ENCODE assay signal across 24 cellular contexts in genomic region chr4:98242538-98242937, GRCh38. TPM values are rescaled to one million over a fixed set of nuclear protein-coding genes. Genes with fewer than 3 reads are reported as not detected.
DNase-seq lines count a peak whose midpoint lies in the region; FAIRE-seq and TF ChIP-seq lines count a peak whose summit lies in the region.
"Had no signal": no experiment of that assay in that cellular context is flagged by ENCODE, and none has a peak within 500 bp of the region (broad histone marks: within the 10 kb centered on the region; RNA-seq: fewer than 3 reads in every experiment).

No MANE protein-coding gene starts in this region.

- H3K4me1 ChIP-seq in astrocyte (ENCODE audit: insufficient read depth, low read length) (no peaks in the 10 kb centered on the region), smooth muscle cell (ENCODE audit: low read depth) (no peaks in the 10 kb centered on the region)
- H3K4me1 ChIP-seq: BLaER1, SJCRH30 had no signal

- no peaks in the 10 kb centered on the region for H3K4me1 Mint-ChIP-seq in astrocyte (ENCODE audit: low read depth, unreplicated experiment)
- H3K4me1 Mint-ChIP-seq: CD4-positive, CD25-positive, alpha-beta regulatory T cell; IgD-negative memory B cell had no signal

- H3K27me3 Mint-ChIP-seq in astrocyte (ENCODE audit: low read depth, unreplicated experiment) = peaks cover 2% of the 10 kb centered on the region

- H3K9me3 ChIP-seq in astrocyte (ENCODE audit: insufficient read depth, low read depth, low read length) (no peaks in the 10 kb centered on the region), smooth muscle cell (replicated peaks; ENCODE audit: low read depth) (no peaks in the 10 kb centered on the region)
- H3K9me3 ChIP-seq: BLaER1, SJCRH30 had no signal

- in situ Hi-C loops in G401 (cut with HindIII; ENCODE audit: low sequenced_read_pairs) = no loop called here

- FAIRE-seq in astrocyte (lab: Jason Lieb, UNC) = no peak
- FAIRE-seq: D721Med, GM12891, GM19239 had no signal

- H4K20me1 ChIP-seq in astrocyte (ENCODE audit: insufficient read depth, low read length) (no peaks in the 10 kb centered on the region), smooth muscle cell (ENCODE audit: low read depth) (no peaks in the 10 kb centered on the region)
- H4K20me1 ChIP-seq: BLaER1 had no signal

- H3K4me3 ChIP-seq in astrocyte (ENCODE audit: insufficient read depth, low read depth, low read length) (no peak overlapping the region), H7 (ENCODE audit: insufficient read depth, low read depth, low read length) (no peak overlapping the region), smooth muscle cell (no peak overlapping the region)
- H3K4me3 ChIP-seq: BLaER1, SJCRH30 had no signal

- no peak for TF ChIP-seq CTCF in astrocyte (IDR thresholded peaks at IDR 0.05; ENCODE audit: insufficient read depth, low read depth, low read length)
- no peak for TF ChIP-seq CTCF in smooth muscle cell (IDR thresholded peaks at IDR 0.05; ENCODE audit: borderline replicate concordance, insufficient read depth, poor library complexity, severe bottlenecking)

- H3K27ac ChIP-seq in astrocyte (ENCODE audit: low read depth, low read length) = no peak overlapping the region
- H3K27ac ChIP-seq in smooth muscle cell (ENCODE audit: low read depth) = no peak overlapping the region
- H3K27ac ChIP-seq: BLaER1, KMS-11, SJCRH30 had no signal

- no peaks in the 10 kb centered on the region for H3F3A ChIP-seq in smooth muscle cell (ENCODE audit: low read depth)

- H3K9ac ChIP-seq in astrocyte (ENCODE audit: low read length) (no peak overlapping the region), smooth muscle cell (ENCODE audit: low read depth) (no peak overlapping the region)
- H3K9ac ChIP-seq: BLaER1, KMS-11 had no signal

- H3K27ac Mint-ChIP-seq in astrocyte (ENCODE audit: unreplicated experiment) = no peak overlapping the region
- H3K27ac Mint-ChIP-seq: CD4-positive, CD25-positive, alpha-beta regulatory T cell; IgD-negative memory B cell had no signal

- no peak overlapping the region for H2AFZ ChIP-seq in astrocyte (ENCODE audit: low read depth, low read length)
- no peak overlapping the region for H2AFZ ChIP-seq in smooth muscle cell (ENCODE audit: low read depth)

- H3K27me3 ChIP-seq in astrocyte (ENCODE audit: insufficient read depth, low read length) (no peaks in the 10 kb centered on the region), H7 (ENCODE audit: control insufficient read depth, insufficient read depth, low read length) (no peaks in the 10 kb centered on the region), smooth muscle cell (ENCODE audit: low read depth) (no peaks in the 10 kb centered on the region)
- H3K27me3 ChIP-seq: BLaER1, SJCRH30 had no signal

- H3K4me2 ChIP-seq in astrocyte (ENCODE audit: low read length) (no peak overlapping the region), smooth muscle cell (no peak overlapping the region)
- H3K4me2 ChIP-seq: BLaER1, KMS-11 had no signal

- no peaks in the 10 kb centered on the region for H3K36me3 ChIP-seq in astrocyte (ENCODE audit: insufficient read depth, low read length)
- no peaks in the 10 kb centered on the region for H3K36me3 ChIP-seq in H7 (replicated peaks; ENCODE audit: control insufficient read depth, insufficient read depth, low read length)
- no peaks in the 10 kb centered on the region for H3K36me3 ChIP-seq in smooth muscle cell (ENCODE audit: low read depth)
- H3K36me3 ChIP-seq: BLaER1, SJCRH30 had no signal

- no peak overlapping the region for H3K4me3 Mint-ChIP-seq in astrocyte (ENCODE audit: unreplicated experiment)
- H3K4me3 Mint-ChIP-seq: CD4-positive, CD25-positive, alpha-beta regulatory T cell; IgD-negative memory B cell had no signal

- DNase-seq in EH (ENCODE audit: low read depth) = peak; percentile 6
- peak; percentile 10 for DNase-seq in NCI-H226
- peak; percentile 28 for DNase-seq in astrocyte (ENCODE audit: low read depth)
- peak; percentile 37 for DNase-seq in kidney tubule cell (ENCODE audit: low spot score)
- no peak for DNase-seq in H7
- no peak for DNase-seq in smooth muscle cell (lab: John Stamatoyannopoulos, UW; ENCODE audit: unreplicated experiment)
- no peak for DNase-seq in G401 (ENCODE audit: low spot score)
- DNase-seq: CD4-positive, CD25-positive, alpha-beta regulatory T cell; DMS53; GF-D8; NCI-H1092 treated with DMSO at 0.1 percent for 48 hours; NCI-H1436; NCI-H187 treated with DMSO at 0.1 percent for 48 hours; NCI-H2107; NCI-H446; NCI-H524 treated with DMSO at 0.1 percent for 48 hours; NCI-H774; SJCRH30 had no signal

- no peaks in the 10 kb centered on the region for H3K36me3 Mint-ChIP-seq in astrocyte (ENCODE audit: low read depth, unreplicated experiment)
- H3K36me3 Mint-ChIP-seq: CD4-positive, CD25-positive, alpha-beta regulatory T cell; IgD-negative memory B cell had no signal

- H3K79me2 ChIP-seq in astrocyte (ENCODE audit: insufficient read depth, low read length) (no peaks in the 10 kb centered on the region), smooth muscle cell (ENCODE audit: low read depth) (no peaks in the 10 kb centered on the region)

- WGBS in smooth muscle cell (ENCODE audit: low lambda C conversion rate) = 87% methylated on average over 2 of the region's 2 CpGs

- H3K9me3 Mint-ChIP-seq in astrocyte (ENCODE audit: unreplicated experiment) = no peaks in the 10 kb centered on the region

RNA-seq across cellular contexts. Expression of gene RAP1GDS1, which starts 18.6 kb away (rescaled TPM):
- total RNA-seq in astrocyte (62.0 and 64.5 TPM in 2 replicates), smooth muscle cell (48.2 and 67.9 TPM in 2 replicates)
- total RNA-seq in H7 (2014; rRNA removed; shearing (Covaris generic)) = 37.2 and 53.0 TPM in 2 replicates
- 28.4 and 29.5 TPM in 2 replicates for polyA plus RNA-seq in smooth muscle cell
- total RNA-seq in G401 (2014; rRNA removed; shearing (Covaris generic)) = 34.6 and 71.2 TPM in 2 replicates

Comparison
In these comparisons a context has a peak if more than half of its experiments do, and no peak if none do; other contexts are left out.
1. DNase-seq: peak in EH (single experiment), NCI-H226 (single experiment), astrocyte (single experiment) and kidney tubule cell (single experiment); none in H7 (single experiment), smooth muscle cell (single experiment) and G401 (single experiment).